Comparison of ENCODE assay signal across 1 cellular context in the genomic region with DNA sequence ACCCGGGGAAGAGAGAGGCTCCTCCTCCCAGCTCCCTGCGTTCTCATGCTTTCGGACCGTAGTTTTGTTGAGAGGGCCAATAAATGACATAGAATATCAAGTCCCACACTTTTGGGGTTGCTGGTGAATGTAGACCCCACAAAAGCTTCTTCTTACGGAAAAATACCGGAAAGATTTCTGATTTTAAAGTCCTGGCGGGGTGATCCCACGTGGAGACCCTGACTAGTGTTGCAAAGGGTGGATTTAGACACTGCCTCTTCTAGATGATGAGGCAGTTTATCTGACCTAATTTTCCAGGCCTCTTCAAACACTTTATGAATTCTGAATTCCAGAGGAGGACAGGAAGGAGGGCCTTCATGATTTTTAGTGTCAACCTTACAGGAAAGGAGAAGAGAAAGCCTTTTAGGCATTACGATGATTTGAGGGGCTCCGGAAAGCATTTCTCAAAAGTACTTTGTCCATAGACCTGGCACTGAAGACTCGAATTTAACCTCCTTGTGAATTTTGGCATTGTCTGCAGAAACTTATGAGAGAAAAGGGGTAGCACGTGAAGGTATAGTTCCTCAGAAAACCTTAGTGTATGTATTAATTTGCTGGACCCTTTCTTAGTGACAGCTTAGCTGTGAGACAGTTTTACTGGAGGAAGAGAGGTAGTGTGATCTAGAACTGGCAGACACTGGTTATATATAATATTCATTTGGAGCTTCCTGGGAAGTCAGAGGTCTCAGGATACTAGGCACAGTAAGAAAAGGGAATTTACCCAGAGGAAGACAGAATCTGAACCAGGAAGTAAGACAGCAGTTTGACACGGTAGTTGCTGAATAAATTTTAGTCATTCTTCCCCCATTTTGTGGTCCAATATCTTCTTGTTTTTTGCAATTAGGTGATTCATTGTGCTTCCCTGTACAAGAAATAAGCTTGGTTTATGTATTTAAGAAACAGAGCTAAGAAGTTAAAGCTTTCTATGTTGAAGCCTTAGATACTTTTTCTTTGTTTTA.
A peak's percentile ranks its signal among the peaks of the same experiment; 100 is the strongest.
TF ChIP-seq lines count a peak whose summit lies in the region.

No MANE protein-coding gene starts in this region.

TF ChIP-seq in GM12878, 131 proteins besides CTCF, POLR2A, EP300 and RAD21:
- TF ChIP-seq BACH1 (IDR thresholded peaks at IDR 0.05; ENCODE audit: borderline replicate concordance): no peak
- TF ChIP-seq IKZF1 (conservative IDR thresholded peaks at IDR 0.05): peak; percentile 40
- TF ChIP-seq MEF2B (IDR thresholded peaks at IDR 0.05; ENCODE audit: partially characterized antibody, poor library complexity, severe bottlenecking): no peak
- no peak for TF ChIP-seq NR2C2 (IDR thresholded peaks at IDR 0.05; ENCODE audit: borderline replicate concordance, control insufficient read depth, insufficient read length, low read depth)
- 0 out of 2 replicates have a peak, but pooled peaks have one; percentile 20 for TF ChIP-seq RUNX3 (IDR thresholded peaks at IDR 0.05; ENCODE audit: low read length)
- TF ChIP-seq POLR2AphosphoS2 (IDR thresholded peaks at IDR 0.05; ENCODE audit: low read depth, low read length): no peak
- TF ChIP-seq BCL11A (IDR thresholded peaks at IDR 0.05; ENCODE audit: low read depth, low read length): no peak
- TF ChIP-seq KAT2A (conservative IDR thresholded peaks at IDR 0.05; ENCODE audit: control insufficient read depth, low read depth, low read length): no peak
- TF ChIP-seq ETV6 (conservative IDR thresholded peaks at IDR 0.05 in 1 of 2, IDR thresholded peaks at IDR 0.05 in 1 of 2; ENCODE audit: borderline replicate concordance in 1 of 2, low read depth in 1 of 2): peak in 1 of 2 experiments; percentile 35; a peak in 1 of 4 replicates
- 0 out of 2 replicates have a peak, but pooled peaks have one; percentile 0 for TF ChIP-seq SREBF1 (IDR thresholded peaks at IDR 0.05; ENCODE audit: low read length)
- TF ChIP-seq BRCA1 (IDR thresholded peaks at IDR 0.05; ENCODE audit: low read depth, low read length): no peak
- TF ChIP-seq SUZ12 (IDR thresholded peaks at IDR 0.05; ENCODE audit: unreplicated experiment): no peak
- TF ChIP-seq BHLHE40 (IDR thresholded peaks at IDR 0.05; ENCODE audit: borderline replicate concordance in 1 of 2, low read depth in 2 of 2, low read length in 1 of 2): 0 out of 4 replicates have a peak, but pooled peaks of 1 of the 2 experiments have one; percentile 42
- TF ChIP-seq RELA (IDR thresholded peaks at IDR 0.05; ENCODE audit: borderline replicate concordance, partially characterized antibody): no peak
